ENCODE assay signal across 10 cellular contexts in the genomic region with DNA sequence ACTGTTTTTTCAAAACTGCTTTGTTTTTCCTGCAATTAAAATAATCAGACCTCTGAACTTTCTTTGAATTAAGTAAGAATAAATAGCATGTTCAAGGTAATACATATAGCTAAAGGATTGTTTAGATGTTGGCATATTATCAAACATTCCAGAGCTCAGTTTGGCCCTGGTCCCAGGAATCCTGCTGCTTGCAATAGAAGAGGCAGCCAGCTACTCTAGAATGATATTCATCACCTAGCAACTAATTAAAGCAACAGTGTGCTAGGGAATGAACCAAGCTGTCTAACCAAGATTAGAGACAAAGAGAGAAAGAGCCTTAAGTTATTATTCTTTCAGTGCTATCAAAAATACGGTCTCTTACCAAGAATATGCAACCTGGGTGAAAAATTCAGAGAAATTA.
A peak's percentile ranks its signal among the peaks of the same experiment; 100 is the strongest.
DNase-seq lines count a peak whose midpoint lies in the region; ATAC-seq and TF ChIP-seq lines count a peak whose summit lies in the region.
"Had no signal": no experiment of that assay in that cellular context is flagged by ENCODE, and none has a peak within 500 bp of the region (broad histone marks: within the 10 kb centered on the region; RNA-seq: fewer than 3 reads in every experiment).

No MANE protein-coding gene starts in this region.

- H3K27ac Mint-ChIP-seq in endothelial cell (ENCODE audit: unreplicated experiment) = no peak overlapping the region
- H3K27ac Mint-ChIP-seq: naive thymus-derived CD8-positive, alpha-beta T cell had no signal

- POLR2A ChIA-PET in PC-9 (lab: Charles Lee; ENCODE audit: unreplicated experiment) = interaction anchor here (0.6 kb wide), 2 partner anchors 41 to 985 kb away, joined by 3 to 5 read pairs; a partner anchor contains a TSS

- H3K79me2 ChIP-seq in PC-9 (ENCODE audit: low read depth) = no peaks in the 10 kb centered on the region

- no peaks in the 10 kb centered on the region for H3K9me3 ChIP-seq in PC-9 (ENCODE audit: insufficient read depth, low read depth)

- BruUV-seq in PC-9 (replicated peaks; lab: Mats Ljungman, UMichigan) = no TSS peak

- H3K27ac ChIP-seq in PC-9 = no peak overlapping the region

- H3K9me2 ChIP-seq in PC-9 (ENCODE audit: insufficient read depth) = no peaks in the 10 kb centered on the region

- H3K4me3 Mint-ChIP-seq in endothelial cell (ENCODE audit: unreplicated experiment) = no peak overlapping the region
- H3K4me3 Mint-ChIP-seq: naive thymus-derived CD8-positive, alpha-beta T cell had no signal

- DNase-seq in HS-5 (ENCODE audit: low read depth) (peak; percentile 72), PC-9 (peak; percentile 51 to 65), fibroblast of the conjunctiva (ENCODE audit: low read depth) (peak; percentile 22), occipital lobe (lab: John Stamatoyannopoulos, UW) (peak; percentile 24), endothelial cell (ENCODE audit: low spot score) (no peak)
- no peak for DNase-seq in activated CD4-positive, alpha-beta T cell treated with anti-CD3 and anti-CD28 coated beads, Interleukin-2, amount 50 U/mL, for 4 hours
- DNase-seq in effector CD8-positive, alpha-beta T cell (lab: John Stamatoyannopoulos, UW) = no peak
- DNase-seq: GDM1; naive thymus-derived CD8-positive, alpha-beta T cell had no signal

- no peaks in the 10 kb centered on the region for H4K20me1 ChIP-seq in PC-9 (ENCODE audit: insufficient read depth)

- H3K36me3 ChIP-seq in PC-9 (ENCODE audit: low read depth) = no peaks in the 10 kb centered on the region

- H2AFZ ChIP-seq in PC-9 = no peak overlapping the region

- H3K4me1 Mint-ChIP-seq in endothelial cell (ENCODE audit: unreplicated experiment) = no peaks in the 10 kb centered on the region
- H3K4me1 Mint-ChIP-seq: naive thymus-derived CD8-positive, alpha-beta T cell had no signal

- CTCF ChIA-PET in PC-9 (lab: Charles Lee) = no interaction called here

- intact Hi-C loops in PC-9 (cut with micrococcal nuclease; ENCODE audit: unreplicated experiment) = loop anchor here (1.0 kb wide), 1 partner anchor 41 kb away; no protein-coding TSS in a partner anchor

- H3K36me3 Mint-ChIP-seq in endothelial cell (ENCODE audit: low read depth, unreplicated experiment) = no peaks in the 10 kb centered on the region
- H3K36me3 Mint-ChIP-seq: naive thymus-derived CD8-positive, alpha-beta T cell had no signal

- no peaks in the 10 kb centered on the region for H3K9me3 Mint-ChIP-seq in endothelial cell (ENCODE audit: unreplicated experiment)

- H3K4me2 ChIP-seq in PC-9 = no peak overlapping the region

- no peaks in the 10 kb centered on the region for H3K27me3 Mint-ChIP-seq in endothelial cell (ENCODE audit: unreplicated experiment)
- H3K27me3 Mint-ChIP-seq: naive thymus-derived CD8-positive, alpha-beta T cell had no signal

- no peak for TF ChIP-seq CTCF in PC-9 (conservative IDR thresholded peaks at IDR 0.05)
- TF ChIP-seq CTCF in endothelial cell (IDR thresholded peaks at IDR 0.05; ENCODE audit: unreplicated experiment) = no peak

- H3K27me3 ChIP-seq in PC-9 (ENCODE audit: insufficient read depth, low read depth) = no peaks in the 10 kb centered on the region

- H3K4me1 ChIP-seq in PC-9 (replicated peaks; ENCODE audit: insufficient read depth) = no peaks in the 10 kb centered on the region

- ATAC-seq in HG02759 (IDR thresholded peaks at IDR 0.05; ENCODE audit: unreplicated experiment) = no peak
- ATAC-seq: naive thymus-derived CD8-positive, alpha-beta T cell had no signal

- no peaks in the 10 kb centered on the region for H3F3A ChIP-seq in PC-9 (ENCODE audit: insufficient read depth, low read depth)

- H3K4me3 ChIP-seq in PC-9 = no peak overlapping the region

Comparison
In these comparisons a context has a peak if more than half of its experiments do, and no peak if none do; other contexts are left out.
1. DNase-seq: peak in HS-5 (single experiment), PC-9 (2 of 2), fibroblast of the conjunctiva (single experiment) and occipital lobe (single experiment); none in endothelial cell (single experiment), activated CD4-positive, alpha-beta T cell treated with anti-CD3 and anti-CD28 coated beads, Interleukin-2, amount 50 U/mL, for 4 hours (0 of 2) and effector CD8-positive, alpha-beta T cell (single experiment).